Comparison of ENCODE assay signal across 26 cellular contexts in the genomic region with DNA sequence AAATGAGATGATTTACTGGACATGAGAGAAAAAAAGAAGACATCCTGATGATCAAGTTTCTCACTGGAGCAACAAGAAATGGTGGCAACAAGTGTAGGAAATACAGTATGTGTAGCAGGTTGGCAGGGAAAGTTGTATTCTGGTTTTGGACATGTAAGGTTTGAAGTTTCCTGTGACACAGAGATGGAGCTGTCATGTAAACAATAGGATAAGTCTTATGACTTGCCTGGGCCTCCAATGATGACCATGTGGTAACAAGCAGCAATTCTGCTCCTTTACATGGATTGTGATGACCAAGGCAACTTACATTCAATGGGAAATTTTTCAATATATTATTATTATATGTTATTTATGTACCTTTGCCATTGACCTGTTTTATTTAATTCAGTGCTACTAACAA.
"Had no signal": no experiment of that assay in that cellular context is flagged by ENCODE, and none has a peak within 500 bp of the region (broad histone marks: within the 10 kb centered on the region; RNA-seq: fewer than 3 reads in every experiment).

No MANE protein-coding gene starts in this region.

- H3K4me3 Mint-ChIP-seq: activated CD4-positive, alpha-beta memory T cell treated with anti-CD3 and anti-CD28 coated beads for 36 hours; activated CD4-positive, alpha-beta T cell treated with anti-CD3 and anti-CD28 coated beads for 36 hours; activated CD4-positive, alpha-beta T cell treated with anti-CD3 and anti-CD28 coated beads, Interleukin-2, amount 10 ng/mL, durations not matched to agents 24 days and 14 days; activated CD8-positive, alpha-beta memory T cell treated with anti-CD3 and anti-CD28 coated beads, Interleukin-2, amount 10 ng/mL, durations not matched to agents 7 days and 5 days; activated CD8-positive, alpha-beta T cell treated with anti-CD3 and anti-CD28 coated beads, Interleukin-2, amount 10 ng/mL, durations not matched to agents 7 days and 5 days; activated naive CD8-positive, alpha-beta T cell; activated T-helper 17 cell treated with anti-CD3 and anti-CD28 coated beads, Interleukin-2, amount 50 U/mL, for 72 hours had no signal

- H3K27me3 Mint-ChIP-seq: activated CD4-positive, alpha-beta memory T cell treated with anti-CD3 and anti-CD28 coated beads for 36 hours; activated CD4-positive, alpha-beta T cell treated with anti-CD3 and anti-CD28 coated beads for 36 hours; activated CD4-positive, alpha-beta T cell treated with anti-CD3 and anti-CD28 coated beads, Interleukin-2, amount 10 ng/mL, durations not matched to agents 24 days and 14 days; activated CD8-positive, alpha-beta memory T cell treated with anti-CD3 and anti-CD28 coated beads, Interleukin-2, amount 10 ng/mL, durations not matched to agents 7 days and 5 days; activated naive CD8-positive, alpha-beta T cell; activated T-helper 17 cell treated with anti-CD3 and anti-CD28 coated beads, Interleukin-2, amount 50 U/mL, for 72 hours had no signal

- H3K27ac Mint-ChIP-seq: activated CD4-positive, alpha-beta memory T cell treated with anti-CD3 and anti-CD28 coated beads for 36 hours; activated CD4-positive, alpha-beta T cell treated with anti-CD3 and anti-CD28 coated beads for 36 hours; activated CD4-positive, alpha-beta T cell treated with anti-CD3 and anti-CD28 coated beads, Interleukin-2, amount 10 ng/mL, durations not matched to agents 24 days and 14 days; activated CD8-positive, alpha-beta memory T cell treated with anti-CD3 and anti-CD28 coated beads, Interleukin-2, amount 10 ng/mL, durations not matched to agents 7 days and 5 days; activated CD8-positive, alpha-beta T cell treated with anti-CD3 and anti-CD28 coated beads, Interleukin-2, amount 10 ng/mL, durations not matched to agents 7 days and 5 days; activated naive CD8-positive, alpha-beta T cell; activated T-helper 17 cell treated with anti-CD3 and anti-CD28 coated beads, Interleukin-2, amount 50 U/mL, for 72 hours had no signal

- H3K9me3 ChIP-seq: colonic mucosa, heart left ventricle had no signal

- H3K27ac ChIP-seq: brain microvascular endothelial cell, colonic mucosa, heart left ventricle had no signal

- H3K27me3 ChIP-seq: brain microvascular endothelial cell, colonic mucosa, dorsolateral prefrontal cortex, heart left ventricle had no signal

- H3K4me1 ChIP-seq: colonic mucosa had no signal

- DNase-seq: activated CD4-positive, alpha-beta memory T cell treated with anti-CD3 and anti-CD28 coated beads for 36 hours; activated CD4-positive, alpha-beta T cell treated with anti-CD3 and anti-CD28 coated beads for 36 hours; activated CD4-positive, alpha-beta T cell treated with anti-CD3 and anti-CD28 coated beads, Interleukin-2, amount 10 ng/mL, durations not matched to agents 24 days and 14 days; activated CD4-positive, CD25-positive, alpha-beta regulatory T cell; activated CD4-positive, CD25-positive, alpha-beta regulatory T cell treated with anti-CD3 and anti-CD28 coated beads, Interleukin-2, amount 50 U/mL, for 72 hours; activated CD8-positive, alpha-beta memory T cell treated with anti-CD3 and anti-CD28 coated beads, Interleukin-2, amount 10 ng/mL, durations not matched to agents 7 days and 5 days; activated CD8-positive, alpha-beta memory T cell treated with anti-CD3 and anti-CD28 coated beads, Interleukin-2, amount 50 U/mL, for 4 hours; activated CD8-positive, alpha-beta T cell treated with anti-CD3 and anti-CD28 coated beads, Interleukin-2, amount 10 ng/mL, durations not matched to agents 7 days and 5 days; activated effector memory CD4-positive, alpha-beta T cell treated with Interleukin-2 at 50 U/mL for 16 hours; activated gamma-delta T cell treated with Interleukin-2 at 50 U/mL for 16 hours; activated naive CD4-positive, alpha-beta T cell treated with anti-CD3 and anti-CD28 coated beads, Interleukin-2, amount 50 U/mL, for 16 hours; activated naive CD4-positive, alpha-beta T cell treated with Interleukin-2 at 50 U/mL for 16 hours; activated T-cell treated with anti-CD3 and anti-CD28 coated beads, Interleukin-2, amount 50 U/mL, for 1 hour; amniotic stem cell; anterior cingulate cortex; brain microvascular endothelial cell; cerebellar nuclear complex; colonic mucosa; dorsolateral prefrontal cortex; foreskin fibroblast; glutamatergic neuron; heart left ventricle; T-helper 2 cell had no signal

- H3K4me1 Mint-ChIP-seq: activated CD4-positive, alpha-beta T cell treated with anti-CD3 and anti-CD28 coated beads, Interleukin-2, amount 10 ng/mL, durations not matched to agents 24 days and 14 days had no signal

- ATAC-seq: activated CD4-positive, alpha-beta T cell treated with anti-CD3 and anti-CD28 coated beads for 36 hours; activated CD8-positive, alpha-beta memory T cell treated with anti-CD3 and anti-CD28 coated beads, Interleukin-2, amount 10 ng/mL, durations not matched to agents 7 days and 5 days; activated CD8-positive, alpha-beta T cell treated with anti-CD3 and anti-CD28 coated beads, Interleukin-2, amount 10 ng/mL, durations not matched to agents 7 days and 5 days; activated T-helper 17 cell treated with anti-CD3 and anti-CD28 coated beads, Interleukin-2, amount 50 U/mL, for 72 hours; esophagus mucosa; heart left ventricle had no signal

- H3K4me3 ChIP-seq: colonic mucosa, dorsolateral prefrontal cortex, heart left ventricle had no signal

- H3K9me3 Mint-ChIP-seq: activated CD4-positive, alpha-beta memory T cell treated with anti-CD3 and anti-CD28 coated beads for 36 hours; activated CD4-positive, alpha-beta T cell treated with anti-CD3 and anti-CD28 coated beads, Interleukin-2, amount 10 ng/mL, durations not matched to agents 24 days and 14 days; activated T-helper 17 cell treated with anti-CD3 and anti-CD28 coated beads, Interleukin-2, amount 50 U/mL, for 72 hours had no signal
